In the genomic region with DNA sequence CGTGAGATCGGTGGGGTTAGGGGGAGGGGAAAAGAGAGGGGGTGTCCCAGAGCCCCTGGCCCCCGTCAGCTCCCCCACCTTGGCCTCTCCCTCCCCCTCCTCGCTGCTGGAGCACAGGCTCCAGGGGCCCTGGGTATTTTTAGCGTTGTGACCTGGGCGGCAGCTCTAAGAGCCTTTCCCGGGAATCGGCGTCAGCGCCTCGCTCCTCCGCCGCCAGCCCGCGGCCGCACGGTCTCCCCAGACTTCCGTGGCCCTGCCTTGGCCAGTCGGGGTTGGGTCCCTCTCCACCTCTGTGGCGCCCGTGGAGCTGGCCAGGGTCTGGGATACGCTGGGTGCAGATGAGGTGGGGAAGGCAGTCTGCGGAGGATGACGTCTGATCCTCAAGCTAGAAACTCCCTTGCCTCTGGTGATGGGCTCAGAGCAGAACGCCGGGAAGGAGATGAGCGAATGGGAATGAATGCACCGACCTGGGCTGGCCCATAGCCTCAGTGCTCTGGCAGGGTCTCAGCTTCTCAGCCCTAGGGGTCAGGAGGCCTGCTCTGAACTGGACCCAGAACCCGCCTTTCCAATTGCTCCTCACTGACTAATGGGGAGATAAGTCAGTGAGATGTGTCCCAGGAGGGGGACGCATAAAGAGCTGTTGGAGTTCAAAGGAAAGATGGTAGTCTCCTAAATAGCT, we compare ENCODE assay signal across 8 cellular contexts. TPM values are rescaled to one million over a fixed set of nuclear protein-coding genes. Genes with fewer than 3 reads are reported as not detected.
DNase-seq lines count a peak whose midpoint lies in the region; ATAC-seq and TF ChIP-seq lines count a peak whose summit lies in the region.

No MANE protein-coding gene starts in this region.

- H3K27ac ChIP-seq in PC-3 (ENCODE audit: low read length) (no peak overlapping the region), dorsolateral prefrontal cortex (peak overlapping the region; percentile 89 to 100 (median 99)), liver (ENCODE audit: low read depth in 1 of 2, low read length in 2 of 2) (peak overlapping the region; percentile 25 to 70), stomach smooth muscle (ENCODE audit: low read length) (peak overlapping the region; percentile 99)

- no peaks in the 10 kb centered on the region for H3K9me3 ChIP-seq in PC-3 (ENCODE audit: low read length)
- H3K9me3 ChIP-seq in liver (ENCODE audit: control insufficient read depth in 4 of 4, low read length in 3 of 4) = no peaks in the 10 kb centered on the region
- no peaks in the 10 kb centered on the region for H3K9me3 ChIP-seq in stomach smooth muscle (ENCODE audit: control insufficient read depth in 2 of 2, low read length in 2 of 2)

- H3K9me2 ChIP-seq in PC-3 (replicated peaks; ENCODE audit: low read length) = no peaks in the 10 kb centered on the region

- peak overlapping the region; percentile 80; the same call in 1 of the 2 replicates for H3K9ac ChIP-seq in PC-3 (ENCODE audit: low read length)
- peak overlapping the region in 1 of 2 donors; percentile 12 for H3K9ac ChIP-seq in liver (ENCODE audit: low read depth in 1 of 2, low read length in 2 of 2)
- peak overlapping the region; percentile 91 to 98 for H3K9ac ChIP-seq in stomach smooth muscle (ENCODE audit: low read length in 2 of 2)

- H3K36me3 ChIP-seq in PC-3 (ENCODE audit: low read depth, low read length) (no peaks in the 10 kb centered on the region), liver (ENCODE audit: control insufficient read depth in 4 of 4, insufficient read depth in 3 of 4, low read depth in 1 of 4, low read length in 3 of 4) (peaks cover 0 to 3% (median 1%) of the 10 kb centered on the region in 4 donors), stomach smooth muscle (ENCODE audit: control insufficient read depth in 2 of 2, insufficient read depth in 2 of 2, low read length in 2 of 2) (peaks cover 25 to 26% of the 10 kb centered on the region in 2 donors)

- CTCF ChIA-PET in PC-3 (lab: Charles Lee) = no interaction called here

- TSS peak; percentile 28 for BruUV-seq in PC-3 (replicated peaks; lab: Mats Ljungman, UMichigan)

- intact Hi-C loops in PC-3 (cut with micrococcal nuclease) = no loop called here
- intact Hi-C loops in dorsolateral prefrontal cortex (cut with DNase I) = loop anchor here (1.0 to 2.0 kb wide), 3 partner anchors 26 to 44 kb away; a partner anchor contains a TSS

- H3K4me1 ChIP-seq in PC-3 (ENCODE audit: insufficient read depth, low read length) = peaks cover 20% of the 10 kb centered on the region
- H3K4me1 ChIP-seq in liver (ENCODE audit: control insufficient read depth in 4 of 4, insufficient read depth in 4 of 4, low read length in 3 of 4) = peaks cover 0 to 19% (median 11%) of the 10 kb centered on the region in 4 donors
- peaks cover 19% of the 10 kb centered on the region for H3K4me1 ChIP-seq in stomach smooth muscle (ENCODE audit: control insufficient read depth, insufficient read depth, low read length)

- peak overlapping the region; percentile 88 for H3K4me3 ChIP-seq in PC-3 (ENCODE audit: low read length)
- H3K4me3 ChIP-seq in dorsolateral prefrontal cortex = peak overlapping the region; percentile 65 to 97 (median 89)
- H3K4me3 ChIP-seq in liver (ENCODE audit: low read depth in 1 of 3, low read length in 3 of 3) = peak overlapping the region; percentile 56 to 73 (median 70)
- H3K4me3 ChIP-seq in stomach smooth muscle (ENCODE audit: low read length in 2 of 2) = peak overlapping the region; percentile 77 to 91

- H3K79me2 ChIP-seq in PC-3 (ENCODE audit: low read length) = no peaks in the 10 kb centered on the region

- 29% methylated on average over 30 of the region's 30 CpGs for WGBS in liver

- TF ChIP-seq RAD21 in liver (IDR thresholded peaks at IDR 0.05) = no peak

- peak overlapping the region; percentile 99 for H3K4me2 ChIP-seq in PC-3 (ENCODE audit: low read length)

- DNase-seq in EL = peak; percentile 18
- no peak for DNase-seq in PC-3
- peak in 7 of 10 donors; percentile 47 to 74 (median 62) for DNase-seq in dorsolateral prefrontal cortex
- DNase-seq in GM19240 (ENCODE audit: insufficient read length, low spot score) = no peak
- no peak for DNase-seq in NCI-H2196 (lab: John Stamatoyannopoulos, UW; ENCODE audit: unreplicated experiment)

- TF ChIP-seq CTCF in PC-3 (conservative IDR thresholded peaks at IDR 0.05; ENCODE audit: low read depth, low read length) (no peak), dorsolateral prefrontal cortex (IDR thresholded peaks at IDR 0.05 in 54 of 56, conservative IDR thresholded peaks at IDR 0.05 in 2 of 56; ENCODE audit: low read depth in 1 of 56, partially characterized antibody in 56 of 56) (no peak), liver (IDR thresholded peaks at IDR 0.05; ENCODE audit: low read depth, low read length, missing input control) (no peak)

- POLR2A ChIA-PET in PC-3 (lab: Charles Lee; ENCODE audit: unreplicated experiment) = interaction anchor here (1.0 kb wide), 1 partner anchor 8 kb away, joined by 5 read pairs; a partner anchor contains a TSS

- no peak overlapping the region for H2AFZ ChIP-seq in PC-3 (ENCODE audit: low read length)

- H3F3A ChIP-seq in PC-3 (ENCODE audit: low read length, unreplicated experiment) = no peaks in the 10 kb centered on the region

- ATAC-seq in PC-3 (no peak), GM21515 (IDR thresholded peaks at IDR 0.05; ENCODE audit: unreplicated experiment) (no peak)

- no peaks in the 10 kb centered on the region for H3K27me3 ChIP-seq in PC-3 (ENCODE audit: low read length)
- H3K27me3 ChIP-seq in dorsolateral prefrontal cortex = no peaks in the 10 kb centered on the region
- peaks cover 0 to 2% (median 0%) of the 10 kb centered on the region in 4 donors for H3K27me3 ChIP-seq in liver (ENCODE audit: control insufficient read depth in 4 of 4, insufficient read depth in 4 of 4, low read length in 3 of 4)
- no peaks in the 10 kb centered on the region for H3K27me3 ChIP-seq in stomach smooth muscle (ENCODE audit: control insufficient read depth in 1 of 2, insufficient read depth in 2 of 2, low read length in 2 of 2)

- H4K20me1 ChIP-seq in PC-3 (ENCODE audit: low read length) = no peaks in the 10 kb centered on the region

TF ChIP-seq in liver, 16 proteins besides CTCF, POLR2A, EP300 and RAD21 (continues in another document):
- TF ChIP-seq YY1 (IDR thresholded peaks at IDR 0.05) (no peak), FOXA1 (IDR thresholded peaks at IDR 0.05) (no peak), TAF1 (conservative IDR thresholded peaks at IDR 0.05) (no peak), EGR1 (IDR thresholded peaks at IDR 0.05; ENCODE audit: low read depth in 2 of 2) (no peak), FOXA2 (IDR thresholded peaks at IDR 0.05) (no peak), NR2F2 (IDR thresholded peaks at IDR 0.05) (no peak), GABPA (IDR thresholded peaks at IDR 0.05 in 1 of 2, conservative IDR thresholded peaks at IDR 0.05 in 1 of 2) (no peak)
- TF ChIP-seq, protein P1, sequence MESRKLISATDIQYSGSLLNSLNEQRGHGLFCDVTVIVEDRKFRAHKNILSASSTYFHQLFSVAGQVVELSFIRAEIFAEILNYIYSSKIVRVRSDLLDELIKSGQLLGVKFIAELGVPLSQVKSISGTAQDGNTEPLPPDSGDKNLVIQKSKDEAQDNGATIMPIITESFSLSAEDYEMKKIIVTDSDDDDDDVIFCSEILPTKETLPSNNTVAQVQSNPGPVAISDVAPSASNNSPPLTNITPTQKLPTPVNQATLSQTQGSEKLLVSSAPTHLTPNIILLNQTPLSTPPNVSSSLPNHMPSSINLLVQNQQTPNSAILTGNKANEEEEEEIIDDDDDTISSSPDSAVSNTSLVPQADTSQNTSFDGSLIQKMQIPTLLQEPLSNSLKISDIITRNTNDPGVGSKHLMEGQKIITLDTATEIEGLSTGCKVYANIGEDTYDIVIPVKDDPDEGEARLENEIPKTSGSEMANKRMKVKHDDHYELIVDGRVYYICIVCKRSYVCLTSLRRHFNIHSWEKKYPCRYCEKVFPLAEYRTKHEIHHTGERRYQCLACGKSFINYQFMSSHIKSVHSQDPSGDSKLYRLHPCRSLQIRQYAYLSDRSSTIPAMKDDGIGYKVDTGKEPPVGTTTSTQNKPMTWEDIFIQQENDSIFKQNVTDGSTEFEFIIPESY (IDR thresholded peaks at IDR 0.05) = no peak
- TF ChIP-seq, protein P2, sequence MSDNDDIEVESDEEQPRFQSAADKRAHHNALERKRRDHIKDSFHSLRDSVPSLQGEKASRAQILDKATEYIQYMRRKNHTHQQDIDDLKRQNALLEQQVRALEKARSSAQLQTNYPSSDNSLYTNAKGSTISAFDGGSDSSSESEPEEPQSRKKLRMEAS (IDR thresholded peaks at IDR 0.05) = no peak
- TF ChIP-seq, protein P3, sequence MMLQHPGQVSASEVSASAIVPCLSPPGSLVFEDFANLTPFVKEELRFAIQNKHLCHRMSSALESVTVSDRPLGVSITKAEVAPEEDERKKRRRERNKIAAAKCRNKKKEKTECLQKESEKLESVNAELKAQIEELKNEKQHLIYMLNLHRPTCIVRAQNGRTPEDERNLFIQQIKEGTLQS (IDR thresholded peaks at IDR 0.05) = no peak

RNA-seq across cellular contexts. Expression of a gene that starts 0.9 kb away (rescaled TPM):
- total RNA-seq in PC-3 (2014; rRNA removed) (7.7 and 8.5 TPM in 2 replicates), dorsolateral prefrontal cortex (1,000 to 10,000 TPM in 2 of 120 experiments, 100 to 1,000 TPM in 118; 113 to 1,403 (median 322) TPM), liver (1 to 10 TPM; 2.1 to 3.2 TPM)
- polyA plus RNA-seq in liver = 1 to 10 TPM; 2.2 to 4.6 TPM

RNA-seq across cellular contexts. Expression of a gene that starts 8.7 kb away (rescaled TPM):
- 101 and 129 TPM in 2 replicates for total RNA-seq in PC-3 (2014; rRNA removed)
- 100 to 1,000 TPM in 6 of 120 experiments, 10 to 100 TPM in 114; 56.0 to 148 (median 76.4) TPM for total RNA-seq in dorsolateral prefrontal cortex
- total RNA-seq in liver = 10 to 100 TPM; 14.4 to 20.7 TPM
- 10 to 100 TPM; 47.6 to 64.5 TPM for polyA plus RNA-seq in liver

RNA-seq across cellular contexts. Expression of a gene that starts 29.1 kb away (rescaled TPM):
- total RNA-seq in PC-3 (2014; rRNA removed) (not detected in 2 replicates), dorsolateral prefrontal cortex (10 to 100 TPM in 83 of 120 experiments, 1 to 10 TPM in 37; 1.0 to 82.8 (median 15.3) TPM), liver (not detected)
- polyA plus RNA-seq in liver = not detected

RNA-seq across cellular contexts. Expression of a gene that starts 44.2 kb away (rescaled TPM):
- total RNA-seq in PC-3 (2014; rRNA removed) = 32.5 and 45.2 TPM in 2 replicates
- total RNA-seq in dorsolateral prefrontal cortex = 10 to 100 TPM; 19.5 to 49.7 (median 29.3) TPM
- 10 to 100 TPM; 15.0 to 29.0 TPM for total RNA-seq in liver
- 10 to 100 TPM; 27.2 to 37.8 TPM for polyA plus RNA-seq in liver

RNA-seq across cellular contexts. Expression of a gene that starts 59.0 kb away (rescaled TPM):
- total RNA-seq in PC-3 (2014; rRNA removed) (134 and 167 TPM in 2 replicates), dorsolateral prefrontal cortex (100 to 1,000 TPM in 16 of 120 experiments, 10 to 100 TPM in 104; 20.8 to 232 (median 66.2) TPM), liver (100 to 1,000 TPM in 1 of 2 donors, 10 to 100 TPM in 1; 54.4 to 147 TPM)
- 10 to 100 TPM; 80.6 to 86.5 TPM for polyA plus RNA-seq in liver

Comparison
In these comparisons a context has a peak if more than half of its experiments do, and no peak if none do; other contexts are left out.
1. DNase-seq: peak in EL (single experiment) and dorsolateral prefrontal cortex (7 of 10); none in PC-3 (single experiment), GM19240 (single experiment) and NCI-H2196 (single experiment).
2. RNA of a gene that starts 0.9 kb away (total RNA-seq): 113 to 1,403 TPM in dorsolateral prefrontal cortex; 7.7 to 8.5 TPM in PC-3 and 2.1 to 3.2 TPM in liver; every median in the first group is over 10 times any median in the second.
3. Peak in every context shown above with its lines, with median percentiles within 50 percentile points of each other: H3K4me3 ChIP-seq.